14 cellular contexts compared by ENCODE assay signal in the genomic region with DNA sequence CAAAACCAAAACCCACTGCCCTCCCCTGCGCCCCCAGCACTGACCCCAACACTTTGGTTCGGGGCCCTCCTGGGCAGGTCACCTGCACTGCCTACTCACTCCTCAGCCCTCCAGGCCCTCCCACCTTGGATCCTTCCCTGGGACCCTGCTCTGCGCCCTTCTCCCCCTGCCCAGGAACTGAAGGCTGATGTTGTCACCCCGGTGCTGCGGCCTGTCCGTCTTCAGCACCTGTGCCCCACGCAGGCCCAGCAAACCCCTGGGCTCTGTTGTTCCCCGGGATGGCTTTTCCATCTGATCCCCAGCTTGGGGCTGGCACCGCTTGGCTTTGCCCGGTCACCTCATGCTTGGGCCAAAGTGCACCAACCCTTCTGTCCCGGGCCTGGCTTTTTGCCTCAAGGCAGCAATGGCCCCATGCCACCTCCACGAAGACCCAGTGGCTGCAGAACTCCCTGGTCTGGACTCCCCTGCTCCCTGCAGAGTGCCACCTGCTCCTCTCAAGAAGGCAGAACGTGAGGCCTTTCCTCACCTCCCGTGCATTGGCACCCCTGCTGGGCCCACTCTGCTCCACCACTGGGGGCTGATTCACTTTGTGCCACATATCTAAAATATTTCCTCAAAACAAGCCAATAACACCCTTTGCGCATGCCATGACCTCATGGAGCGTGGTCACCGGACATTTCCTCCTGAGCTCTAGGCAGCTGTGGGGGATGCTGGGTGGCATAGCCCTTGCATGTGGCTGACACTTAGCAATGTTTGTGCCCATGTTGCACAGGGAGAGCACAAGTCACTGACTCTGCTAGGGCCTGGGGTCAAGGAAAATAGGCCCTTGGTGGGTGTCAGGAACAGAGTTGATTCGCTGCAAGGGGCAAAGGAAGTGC. TPM values are rescaled to one million over a fixed set of nuclear protein-coding genes. Genes with fewer than 3 reads are reported as not detected.
A peak's percentile ranks its signal among the peaks of the same experiment; 100 is the strongest.
DNase-seq lines count a peak whose midpoint lies in the region; ATAC-seq, FAIRE-seq and TF ChIP-seq lines count a peak whose summit lies in the region.
"Had no signal": no experiment of that assay in that cellular context is flagged by ENCODE, and none has a peak within 500 bp of the region (broad histone marks: within the 10 kb centered on the region; RNA-seq: fewer than 3 reads in every experiment).

No MANE protein-coding gene starts in this region.

- FAIRE-seq in endothelial cell of umbilical vein (lab: Jason Lieb, UNC) = peak; percentile 85
- FAIRE-seq: H54 had no signal

- H4K20me1 ChIP-seq in IMR-90 (ENCODE audit: insufficient read depth, low read length) = peaks cover 6% of the 10 kb centered on the region; the same call in 1 of the 2 replicates
- no peaks in the 10 kb centered on the region for H4K20me1 ChIP-seq in endothelial cell of umbilical vein (replicated peaks; ENCODE audit: control insufficient read depth, extremely low read depth, insufficient read depth, low read length)

- H2AK5ac ChIP-seq in IMR-90 (ENCODE audit: low read depth, low read length) = peak overlapping the region; percentile 97

- H3K9me3 ChIP-seq in IMR-90 (ENCODE audit: control insufficient read depth, insufficient read depth, low read length) (no peaks in the 10 kb centered on the region), endothelial cell of umbilical vein (replicated peaks; ENCODE audit: control insufficient read depth, insufficient read depth, low read length) (no peaks in the 10 kb centered on the region), prostate gland (no peaks in the 10 kb centered on the region)

- no peak overlapping the region for H3K14ac ChIP-seq in IMR-90 (replicated peaks; ENCODE audit: low read depth, low read length)

- H2BK120ac ChIP-seq in IMR-90 (ENCODE audit: low read depth, low read length) = peak overlapping the region; percentile 100; the same call in 1 of the 2 replicates

- intact Hi-C loops in IMR-90 (cut with micrococcal nuclease) (no loop called here), endothelial cell of umbilical vein (cut with micrococcal nuclease) (loop anchor here (2.0 kb wide), 1 partner anchor 207 kb away; no protein-coding TSS in a partner anchor), prostate gland (cut with DNase I) (no loop called here)

- TF ChIP-seq POLR2A in IMR-90 (IDR thresholded peaks at IDR 0.05; ENCODE audit: low read depth, low read length) = no peak
- no peak for TF ChIP-seq POLR2A in endothelial cell of umbilical vein (IDR thresholded peaks at IDR 0.05; ENCODE audit: low read depth, low read length)
- TF ChIP-seq POLR2A in prostate gland (IDR thresholded peaks at IDR 0.05) = no peak

- H3K4me3 ChIP-seq in ACC112 (ENCODE audit: low read depth, low read length) = no peak overlapping the region
- no peak overlapping the region for H3K4me3 ChIP-seq in IMR-90 (ENCODE audit: insufficient read depth, low read depth, low read length)
- no peak overlapping the region for H3K4me3 ChIP-seq in endothelial cell of umbilical vein (replicated peaks in 1 of 3; ENCODE audit: insufficient read depth in 1 of 3, low read depth in 1 of 3, low read length in 3 of 3)
- H3K4me3 ChIP-seq in prostate gland = no peak overlapping the region

- in situ Hi-C loops in IMR-90 (cut with MboI; ENCODE audit: low sequenced_read_pairs) = no loop called here

- no peak overlapping the region for H3K56ac ChIP-seq in IMR-90 (ENCODE audit: extremely low read depth, insufficient read depth, low read length)

- peak overlapping the region; percentile 98; the same call in 1 of the 3 replicates for H2BK15ac ChIP-seq in IMR-90 (ENCODE audit: low read depth, low read length)

- no peaks in the 10 kb centered on the region for H3K36me3 ChIP-seq in ACC112 (ENCODE audit: insufficient read depth, low read length)
- H3K36me3 ChIP-seq in IMR-90 (ENCODE audit: control insufficient read depth, insufficient read depth, low read length) = peaks cover 27% of the 10 kb centered on the region
- H3K36me3 ChIP-seq in endothelial cell of umbilical vein (ENCODE audit: control insufficient read depth in 2 of 2, extremely low read depth in 1 of 2, insufficient read depth in 2 of 2, low read length in 2 of 2) = peaks cover 14 to 27% of the 10 kb centered on the region in 2 experiments
- H3K36me3 ChIP-seq in prostate gland = peaks cover 0 to 4% of the 10 kb centered on the region in 2 donors

- H3K4me2 ChIP-seq in IMR-90 (ENCODE audit: low read depth, low read length) (no peak overlapping the region), endothelial cell of umbilical vein (ENCODE audit: insufficient read depth, low read length) (no peak overlapping the region)

- BruUV-seq in IMR-90 (replicated peaks; lab: Mats Ljungman, UMichigan) = no TSS peak
- no TSS peak for BruUV-seq in endothelial cell of umbilical vein (replicated peaks; lab: Mats Ljungman, UMichigan)

- DNase-seq in IMR-90 (no peak), endothelial cell of umbilical vein (ENCODE audit: low read depth, low spot score) (peak; percentile 39), prostate gland (ENCODE audit: low spot score) (no peak), NCI-H446 treated with DMSO at 0.1 percent for 48 hours (lab: John Stamatoyannopoulos, UW) (no peak)
- no peak for DNase-seq in effector CD8-positive, alpha-beta T cell (lab: John Stamatoyannopoulos, UW)
- DNase-seq: activated CD8-positive, alpha-beta memory T cell treated with anti-CD3 and anti-CD28 coated beads, Interleukin-2, amount 50 U/mL, for 48 hours; activated naive CD8-positive, alpha-beta T cell treated with anti-CD3 and anti-CD28 coated beads, Interleukin-2, amount 50 U/mL, for 24 hours; NCI-H1436 treated with DMSO at 0.1 percent for 48 hours; NCI-H774; occipital lobe had no signal

- H3K9ac ChIP-seq in IMR-90 (ENCODE audit: low read depth, low read length) (no peak overlapping the region), endothelial cell of umbilical vein (replicated peaks; ENCODE audit: extremely low read depth, insufficient read depth, low read length) (peak overlapping the region; percentile 47)

- H3K79me1 ChIP-seq in IMR-90 (ENCODE audit: low read depth in 1 of 2, low read length in 2 of 2) = peaks cover 33 to 91% of the 10 kb centered on the region in 2 experiments

- H4K8ac ChIP-seq in IMR-90 (ENCODE audit: low read depth in 2 of 2, low read length in 2 of 2) = no peak overlapping the region; a peak in 1 of 4 replicates

- H4K5ac ChIP-seq in IMR-90 (ENCODE audit: low read depth, low read length) = no peak overlapping the region

- ATAC-seq in IMR-90 (ENCODE audit: low read depth) (no peak), HG02938 (IDR thresholded peaks at IDR 0.05; ENCODE audit: unreplicated experiment) (no peak), GM18517 (IDR thresholded peaks at IDR 0.05; ENCODE audit: unreplicated experiment) (no peak)
- ATAC-seq: activated naive CD8-positive, alpha-beta T cell treated with anti-CD3 and anti-CD28 coated beads, Interleukin-2, amount 50 U/mL, for 24 hours had no signal

- H3K18ac ChIP-seq in IMR-90 (ENCODE audit: low read depth, low read length) = no peak overlapping the region

- 83% methylated on average over 9 of the region's 18 CpGs; no CpG with 5 or more reads in 1 of the 2 experiments for WGBS in IMR-90 (ENCODE audit: extremely low coverage in 2 of 2, insufficient read length in 1 of 2), 2 experiments
- WGBS in prostate gland = 86% methylated on average over 18 of the region's 18 CpGs

- TF ChIP-seq CTCF in IMR-90 (conservative IDR thresholded peaks at IDR 0.05; ENCODE audit: low read depth, low read length) = no peak
- peak in 1 of 2 donors; percentile 8 for TF ChIP-seq CTCF in endothelial cell of umbilical vein (IDR thresholded peaks at IDR 0.05; ENCODE audit: extremely low read depth in 1 of 2, insufficient read depth in 1 of 2, low read depth in 1 of 2, low read length in 2 of 2)
- TF ChIP-seq CTCF in prostate gland (IDR thresholded peaks at IDR 0.05) = no peak

- peak overlapping the region; percentile 97 for H2AK9ac ChIP-seq in IMR-90 (replicated peaks; ENCODE audit: low read depth, low read length, poor library complexity)

- H3K23ac ChIP-seq in IMR-90 (ENCODE audit: low read depth, low read length) = no peak overlapping the region

- dilution Hi-C loops in IMR-90 (cut with HindIII; ENCODE audit: low sequenced_read_pairs, unreplicated experiment) = no loop called here
- dilution Hi-C loops in endothelial cell of umbilical vein (cut with MboI; ENCODE audit: extremely low pct_ligation_motif_present, low sequenced_read_pairs) = loop anchor here (25.0 kb wide), 2 partner anchors 132 to 232 kb away; no protein-coding TSS in a partner anchor

- H4K91ac ChIP-seq in IMR-90 (ENCODE audit: insufficient read depth, low read depth, low read length) = peak overlapping the region; percentile 7; the same call in 1 of the 2 replicates

- H3K27me3 ChIP-seq in ACC112 (ENCODE audit: insufficient read depth, low read length) = no peaks in the 10 kb centered on the region
- H3K27me3 ChIP-seq in IMR-90 (ENCODE audit: control insufficient read depth, insufficient read depth, low read length) = no peaks in the 10 kb centered on the region
- no peaks in the 10 kb centered on the region for H3K27me3 ChIP-seq in endothelial cell of umbilical vein (ENCODE audit: control insufficient read depth in 2 of 2, insufficient read depth in 2 of 2, low read length in 2 of 2)
- no peaks in the 10 kb centered on the region for H3K27me3 ChIP-seq in prostate gland (replicated peaks; ENCODE audit: insufficient read depth)

- H3K4me1 ChIP-seq in ACC112 (ENCODE audit: control insufficient read depth, insufficient read depth, low read length, unreplicated experiment) = peaks cover 31% of the 10 kb centered on the region
- H3K4me1 ChIP-seq in IMR-90 (ENCODE audit: control insufficient read depth, insufficient read depth, low read length) = peaks cover 25% of the 10 kb centered on the region
- peaks cover 87% of the 10 kb centered on the region for H3K4me1 ChIP-seq in endothelial cell of umbilical vein (ENCODE audit: control insufficient read depth, extremely low read depth, insufficient read depth, low read length)
- peaks cover 5% of the 10 kb centered on the region for H3K4me1 ChIP-seq in prostate gland (replicated peaks)

- H3K27ac ChIP-seq in ACC112 (ENCODE audit: low read depth, low read length) (peak overlapping the region; percentile 99; the same call in 1 of the 2 replicates), IMR-90 (ENCODE audit: insufficient read depth, low read length) (peak overlapping the region; percentile 5; the same call in 1 of the 2 replicates), endothelial cell of umbilical vein (ENCODE audit: insufficient read depth, low read depth, low read length) (peak overlapping the region; percentile 86), prostate gland (peak overlapping the region; percentile 75 to 90)

- POLR2A ChIA-PET in IMR-90 (lab: Charles Lee; ENCODE audit: unreplicated experiment) (no interaction called here), endothelial cell of umbilical vein (lab: Charles Lee) (interaction anchor here (0.6 kb wide), 1 partner anchor 9 kb away, joined by 3 read pairs; a partner anchor contains a TSS)

- peak overlapping the region; percentile 99 for H2BK5ac ChIP-seq in IMR-90 (ENCODE audit: low read depth, low read length, poor library complexity, severe bottlenecking)

- CTCF ChIA-PET in IMR-90 (lab: Yijun Ruan, JAX) = no interaction called here
- CTCF ChIA-PET in endothelial cell of umbilical vein (lab: Charles Lee) = interaction anchor here (1.3 to 13.1 kb wide), 2 partner anchors 7 to 8 kb away, joined by 6 to 292 read pairs; a partner anchor contains a TSS

- H2AFZ ChIP-seq in ACC112 (ENCODE audit: low read length, unreplicated experiment) (no peak overlapping the region), IMR-90 (replicated peaks; ENCODE audit: low read length, poor library complexity) (no peak overlapping the region), endothelial cell of umbilical vein (ENCODE audit: low read depth, low read length) (no peak overlapping the region)

- H3K4ac ChIP-seq in IMR-90 (ENCODE audit: low read depth, low read length) = peak overlapping the region; percentile 100

- H2BK20ac ChIP-seq in IMR-90 (ENCODE audit: low read depth, low read length) = 0 out of 2 replicates have a peak overlapping the region, but pooled peaks have one; percentile 25

- peaks cover 32% of the 10 kb centered on the region for H3K9me1 ChIP-seq in IMR-90 (ENCODE audit: insufficient read depth, low read length)
- H3K9me1 ChIP-seq in endothelial cell of umbilical vein (replicated peaks; ENCODE audit: control insufficient read depth, extremely low read depth, insufficient read depth, low read length) = no peaks in the 10 kb centered on the region

- H3K79me2 ChIP-seq in ACC112 (ENCODE audit: control insufficient read depth, insufficient read depth, low read length, unreplicated experiment) (peaks cover 8% of the 10 kb centered on the region), endothelial cell of umbilical vein (ENCODE audit: control insufficient read depth, insufficient read depth, low read length) (peaks cover 60% of the 10 kb centered on the region)

- no peak for TF ChIP-seq RAD21 in IMR-90 (IDR thresholded peaks at IDR 0.05; ENCODE audit: low read length)

RNA-seq across cellular contexts. Expression of a gene that starts 8.8 kb away (rescaled TPM):
- total RNA-seq in IMR-90 (2012; rRNA removed) (20.8 and 25.0 TPM in 2 replicates), endothelial cell of umbilical vein (171 and 178 TPM in 2 replicates), prostate gland (10 to 100 TPM; 16.8 to 31.6 TPM)
- polyA plus RNA-seq in IMR-90 (2012; rRNA removed) (30.3 and 34.0 TPM in 2 replicates), endothelial cell of umbilical vein (107 and 110 TPM in 2 replicates)
- 23.8 and 28.1 TPM in 2 replicates for polyA plus RNA-seq in IMR-90 (2012; cell fraction: cytosol; rRNA removed)
- polyA plus RNA-seq in IMR-90 (2012; cell fraction: nucleus; rRNA removed; ENCODE audit: low replicate concordance) = 59.4 and 83.4 TPM in 2 replicates
- polyA plus RNA-seq in endothelial cell of umbilical vein (2011; cell fraction: cytosol; rRNA removed) = 74.3 and 89.5 TPM in 2 replicates
- 164 and 168 TPM in 2 replicates for polyA plus RNA-seq in endothelial cell of umbilical vein (2011; cell fraction: nucleus; rRNA removed)
- 64.8 and 74.8 TPM in 2 replicates for polyA plus RNA-seq in endothelial cell of umbilical vein (2012)
- polyA minus RNA-seq in endothelial cell of umbilical vein = 76.9 and 83.9 TPM in 2 replicates
- 6.8 TPM for polyA minus RNA-seq in endothelial cell of umbilical vein (2011; cell fraction: cytosol; rRNA and poly(A)+ RNA removed)
- polyA minus RNA-seq in endothelial cell of umbilical vein (2011; cell fraction: nucleus; rRNA and poly(A)+ RNA removed) = 36.8 and 45.7 TPM in 2 replicates

RNA-seq across cellular contexts. Expression of a gene that starts 38.8 kb away (rescaled TPM):
- total RNA-seq in IMR-90 (2012; rRNA removed) (19.7 and 23.5 TPM in 2 replicates), endothelial cell of umbilical vein (49.9 and 56.5 TPM in 2 replicates), prostate gland (10 to 100 TPM; 25.2 to 60.6 TPM)
- polyA plus RNA-seq in IMR-90 (2012; rRNA removed) (21.8 and 23.0 TPM in 2 replicates), endothelial cell of umbilical vein (25.2 and 28.3 TPM in 2 replicates)
- polyA plus RNA-seq in IMR-90 (2012; cell fraction: cytosol; rRNA removed) = 7.9 and 10.6 TPM in 2 replicates
- polyA plus RNA-seq in IMR-90 (2012; cell fraction: nucleus; rRNA removed; ENCODE audit: low replicate concordance) = 57.4 and 109 TPM in 2 replicates
- 11.4 and 15.4 TPM in 2 replicates for polyA plus RNA-seq in endothelial cell of umbilical vein (2011; cell fraction: cytosol; rRNA removed)
- polyA plus RNA-seq in endothelial cell of umbilical vein (2011; cell fraction: nucleus; rRNA removed) = 128 and 139 TPM in 2 replicates
- polyA plus RNA-seq in endothelial cell of umbilical vein (2012) = 20.7 and 28.7 TPM in 2 replicates
- 41.8 and 43.6 TPM in 2 replicates for polyA minus RNA-seq in endothelial cell of umbilical vein
- 12.7 TPM for polyA minus RNA-seq in endothelial cell of umbilical vein (2011; cell fraction: cytosol; rRNA and poly(A)+ RNA removed)
- polyA minus RNA-seq in endothelial cell of umbilical vein (2011; cell fraction: nucleus; rRNA and poly(A)+ RNA removed) = 54.6 and 65.8 TPM in 2 replicates

Comparison
In these comparisons a context has a peak if more than half of its experiments do, and no peak if none do; other contexts are left out.
1. H3K27ac ChIP-seq: peak in every context shown above with its lines; median percentile 99 in ACC112; 86 in endothelial cell of umbilical vein; 82 in prostate gland; 5 in IMR-90.